In genomic region chr1:62177621-62178020, GRCh38 we compare ENCODE assay signal across 2 cellular contexts.
TF ChIP-seq lines count a peak whose summit lies in the region.

No MANE protein-coding gene starts in this region.

TF ChIP-seq in GM23338, 12 proteins besides CTCF, POLR2A, EP300 and RAD21 (continued from another document):
- no peak for TF ChIP-seq ZNF462 (CRISPR knock-in tag; IDR thresholded peaks at IDR 0.05)
- no peak for TF ChIP-seq STAT1 (IDR thresholded peaks at IDR 0.05; ENCODE audit: unreplicated experiment)
- TF ChIP-seq JUNB (IDR thresholded peaks at IDR 0.05; ENCODE audit: unreplicated experiment): no peak

TF ChIP-seq in WTC11, 78 proteins besides CTCF, POLR2A, EP300 and RAD21 (continued from another document):
- TF ChIP-seq FOXP1 (CRISPR knock-in tag; IDR thresholded peaks at IDR 0.05; ENCODE audit: borderline replicate concordance): no peak
- TF ChIP-seq, protein P1, sequence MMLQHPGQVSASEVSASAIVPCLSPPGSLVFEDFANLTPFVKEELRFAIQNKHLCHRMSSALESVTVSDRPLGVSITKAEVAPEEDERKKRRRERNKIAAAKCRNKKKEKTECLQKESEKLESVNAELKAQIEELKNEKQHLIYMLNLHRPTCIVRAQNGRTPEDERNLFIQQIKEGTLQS (CRISPR knock-in tag; conservative IDR thresholded peaks at IDR 0.05): no peak
- no peak for TF ChIP-seq OVOL2 (CRISPR knock-in tag; IDR thresholded peaks at IDR 0.05; ENCODE audit: borderline replicate concordance)
- TF ChIP-seq, protein P2, sequence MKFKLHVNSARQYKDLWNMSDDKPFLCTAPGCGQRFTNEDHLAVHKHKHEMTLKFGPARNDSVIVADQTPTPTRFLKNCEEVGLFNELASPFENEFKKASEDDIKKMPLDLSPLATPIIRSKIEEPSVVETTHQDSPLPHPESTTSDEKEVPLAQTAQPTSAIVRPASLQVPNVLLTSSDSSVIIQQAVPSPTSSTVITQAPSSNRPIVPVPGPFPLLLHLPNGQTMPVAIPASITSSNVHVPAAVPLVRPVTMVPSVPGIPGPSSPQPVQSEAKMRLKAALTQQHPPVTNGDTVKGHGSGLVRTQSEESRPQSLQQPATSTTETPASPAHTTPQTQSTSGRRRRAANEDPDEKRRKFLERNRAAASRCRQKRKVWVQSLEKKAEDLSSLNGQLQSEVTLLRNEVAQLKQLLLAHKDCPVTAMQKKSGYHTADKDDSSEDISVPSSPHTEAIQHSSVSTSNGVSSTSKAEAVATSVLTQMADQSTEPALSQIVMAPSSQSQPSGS (CRISPR knock-in tag; IDR thresholded peaks at IDR 0.05; ENCODE audit: borderline replicate concordance, low read depth): no peak
- TF ChIP-seq, protein P3, sequence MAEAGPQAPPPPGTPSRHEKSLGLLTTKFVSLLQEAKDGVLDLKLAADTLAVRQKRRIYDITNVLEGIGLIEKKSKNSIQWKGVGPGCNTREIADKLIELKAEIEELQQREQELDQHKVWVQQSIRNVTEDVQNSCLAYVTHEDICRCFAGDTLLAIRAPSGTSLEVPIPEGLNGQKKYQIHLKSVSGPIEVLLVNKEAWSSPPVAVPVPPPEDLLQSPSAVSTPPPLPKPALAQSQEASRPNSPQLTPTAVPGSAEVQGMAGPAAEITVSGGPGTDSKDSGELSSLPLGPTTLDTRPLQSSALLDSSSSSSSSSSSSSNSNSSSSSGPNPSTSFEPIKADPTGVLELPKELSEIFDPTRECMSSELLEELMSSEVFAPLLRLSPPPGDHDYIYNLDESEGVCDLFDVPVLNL (CRISPR knock-in tag; IDR thresholded peaks at IDR 0.05; ENCODE audit: borderline replicate concordance, low read depth): no peak
- TF ChIP-seq, protein P4, sequence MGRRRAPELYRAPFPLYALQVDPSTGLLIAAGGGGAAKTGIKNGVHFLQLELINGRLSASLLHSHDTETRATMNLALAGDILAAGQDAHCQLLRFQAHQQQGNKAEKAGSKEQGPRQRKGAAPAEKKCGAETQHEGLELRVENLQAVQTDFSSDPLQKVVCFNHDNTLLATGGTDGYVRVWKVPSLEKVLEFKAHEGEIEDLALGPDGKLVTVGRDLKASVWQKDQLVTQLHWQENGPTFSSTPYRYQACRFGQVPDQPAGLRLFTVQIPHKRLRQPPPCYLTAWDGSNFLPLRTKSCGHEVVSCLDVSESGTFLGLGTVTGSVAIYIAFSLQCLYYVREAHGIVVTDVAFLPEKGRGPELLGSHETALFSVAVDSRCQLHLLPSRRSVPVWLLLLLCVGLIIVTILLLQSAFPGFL (CRISPR knock-in tag; IDR thresholded peaks at IDR 0.05; ENCODE audit: borderline replicate concordance): no peak
- no peak for TF ChIP-seq NFE2L1 (CRISPR knock-in tag; IDR thresholded peaks at IDR 0.05)
- TF ChIP-seq MXD4 (CRISPR knock-in tag; IDR thresholded peaks at IDR 0.05; ENCODE audit: borderline replicate concordance): no peak
- TF ChIP-seq ATF1 (CRISPR knock-in tag; IDR thresholded peaks at IDR 0.05): no peak
TF ChIP-seq in WTC11: peak in this region for 0.
